ENCODE assay signal across 29 cellular contexts in the genomic region with DNA sequence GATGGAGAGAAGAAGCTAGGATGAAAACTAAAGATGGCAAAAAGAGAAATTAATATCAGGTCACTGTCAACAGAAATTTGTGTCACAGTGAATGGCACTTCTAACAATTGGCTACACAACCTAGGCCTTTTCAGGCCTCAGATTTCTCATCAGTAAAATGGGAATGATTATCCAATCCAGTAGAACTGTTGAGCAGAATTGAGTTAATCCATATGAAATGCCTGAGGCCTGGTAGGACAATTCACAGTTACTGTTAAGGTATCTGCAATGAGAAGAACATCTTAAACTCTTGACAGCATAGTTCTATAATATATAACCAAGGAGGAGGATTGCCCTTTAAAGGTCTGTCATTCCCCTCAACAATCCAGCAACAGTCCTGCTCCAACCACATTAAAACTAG.
"Had no signal": no experiment of that assay in that cellular context is flagged by ENCODE, and none has a peak within 500 bp of the region (broad histone marks: within the 10 kb centered on the region; RNA-seq: fewer than 3 reads in every experiment).

No MANE protein-coding gene starts in this region.

- DNase-seq: activated CD4-positive, alpha-beta memory T cell treated with anti-CD3 and anti-CD28 coated beads, Interleukin-2, amount 10 ng/mL, durations not matched to agents 7 days and 5 days; activated CD4-positive, alpha-beta T cell treated with anti-CD3 and anti-CD28 coated beads for 1 hour; activated CD4-positive, alpha-beta T cell treated with anti-CD3 and anti-CD28 coated beads for 36 hours; activated CD4-positive, alpha-beta T cell treated with anti-CD3 and anti-CD28 coated beads for 48 hours; activated CD4-positive, alpha-beta T cell treated with anti-CD3 and anti-CD28 coated beads, Interleukin-2, amount 10 ng/mL, durations not matched to agents 7 days and 5 days; activated CD4-positive, alpha-beta T cell treated with anti-CD3 and anti-CD28 coated beads, Interleukin-2, amount 50 U/mL, for 48 hours; activated CD4-positive, CD25-positive, alpha-beta regulatory T cell; activated CD8-positive, alpha-beta memory T cell treated with anti-CD3 and anti-CD28 coated beads, Interleukin-2, amount 10 ng/mL, durations not matched to agents 7 days and 5 days; activated CD8-positive, alpha-beta T cell treated with anti-CD3 and anti-CD28 coated beads, Interleukin-2, amount 10 ng/mL, durations not matched to agents 7 days and 5 days; activated effector memory CD4-positive, alpha-beta T cell treated with Interleukin-2 at 50 U/mL for 16 hours; activated gamma-delta T cell; activated naive CD4-positive, alpha-beta T cell treated with anti-CD3 and anti-CD28 coated beads, Interleukin-2, amount 10 ng/mL, durations not matched to agents 7 days and 5 days; activated naive CD4-positive, alpha-beta T cell treated with Interleukin-2 at 50 U/mL for 16 hours; activated naive CD8-positive, alpha-beta T cell treated with anti-CD3 and anti-CD28 coated beads, Interleukin-2, amount 10 ng/mL, durations not matched to agents 7 days and 5 days; activated naive CD8-positive, alpha-beta T cell treated with anti-CD3 and anti-CD28 coated beads, Interleukin-2, amount 50 U/mL, for 24 hours; activated T-cell treated with anti-CD3 and anti-CD28 coated beads, Interleukin-2, amount 50 U/mL, for 24 hours; amygdala; anterior cingulate cortex; caudate nucleus; cerebellar nuclear complex; T-helper 1 cell; T-helper 9 cell; WERI-Rb-1 had no signal

- H3K9me3 ChIP-seq: ascending aorta had no signal

- FAIRE-seq: bronchial epithelial cell, colon had no signal

- H3K4me3 ChIP-seq: ascending aorta, cardiac muscle cell had no signal

- H3K4me1 ChIP-seq: ascending aorta had no signal

- H3K27ac ChIP-seq: ascending aorta, cardiac muscle cell, WERI-Rb-1 had no signal

- ATAC-seq: activated CD4-positive, alpha-beta T cell treated with anti-CD3 and anti-CD28 coated beads for 36 hours; activated CD4-positive, CD25-positive, alpha-beta regulatory T cell treated with anti-CD3 and anti-CD28 coated beads, Interleukin-2, amount 50 U/mL, for 24 hours; activated CD8-positive, alpha-beta memory T cell treated with anti-CD3 and anti-CD28 coated beads, Interleukin-2, amount 10 ng/mL, durations not matched to agents 7 days and 5 days; activated CD8-positive, alpha-beta T cell treated with anti-CD3 and anti-CD28 coated beads, Interleukin-2, amount 10 ng/mL, durations not matched to agents 7 days and 5 days; activated naive CD8-positive, alpha-beta T cell treated with anti-CD3 and anti-CD28 coated beads, Interleukin-2, amount 50 U/mL, for 24 hours; WTC11 had no signal

- H3K27me3 ChIP-seq: ascending aorta, cardiac muscle cell had no signal

- H3K36me3 ChIP-seq: ascending aorta, cardiac muscle cell, WERI-Rb-1 had no signal
